31 cellular contexts compared by ENCODE assay signal in genomic region chr21:45246014-45246413, GRCh38.
"Had no signal": no experiment of that assay in that cellular context is flagged by ENCODE, and none has a peak within 500 bp of the region (broad histone marks: within the 10 kb centered on the region; RNA-seq: fewer than 3 reads in every experiment).

No MANE protein-coding gene starts in this region.

- H3K27ac ChIP-seq: colonic mucosa, esophagus squamous epithelium, heart right ventricle, neutrophil, psoas muscle, skin epidermis, suprapubic skin, transverse colon, upper lobe of right lung, uterus had no signal

- DNase-seq: colonic mucosa; dermis blood vessel endothelial cell; effector memory CD4-positive, alpha-beta T cell; erythroblast; esophagus squamous epithelium; foreskin melanocyte; glutamatergic neuron; heart right ventricle; hypothalamus; immature natural killer cell; mucosa of descending colon; naive B cell; psoas muscle; stimulated activated CD4-positive, alpha-beta T cell treated with anti-CD3 and anti-CD28 coated beads, Interleukin-15, amount 100 ng/mL, for 24 hours; stimulated activated CD4-positive, alpha-beta T cell treated with anti-CD3 and anti-CD28 coated beads, Interleukin-2, amount 100 ng/mL, for 48 hours; stimulated activated CD8-positive, alpha-beta memory T cell treated with anti-CD3 and anti-CD28 coated beads, Interleukin-4, amount 100 ng/mL, for 48 hours; stimulated activated naive CD4-positive, alpha-beta T cell; stimulated activated naive CD8-positive, alpha-beta T cell treated with anti-CD3 and anti-CD28 coated beads, Interleukin-15, amount 100 ng/mL, for 72 hours; transverse colon; upper lobe of right lung; uterus had no signal

- H3K4me3 Mint-ChIP-seq: immature natural killer cell; memory B cell; mesothelial cell of epicardium; naive B cell; natural killer cell treated with Interleukin-12 subunit alpha and Interleukin-12 subunit beta and Interleukin-15 and Interleukin-18, amount 100 ng/mL, for 72 hours; neural crest cell; stimulated activated naive CD8-positive, alpha-beta T cell treated with anti-CD3 and anti-CD28 coated beads, Interleukin-15, amount 100 ng/mL, for 72 hours had no signal

- ATAC-seq: heart right ventricle; left lobe of liver; mucosa of descending colon; natural killer cell treated with Interleukin-12 subunit alpha and Interleukin-12 subunit beta and Interleukin-15 and Interleukin-18, amount 100 ng/mL, for 72 hours; psoas muscle; right cardiac atrium; stimulated activated naive CD8-positive, alpha-beta T cell treated with anti-CD3 and anti-CD28 coated beads, Interleukin-15, amount 100 ng/mL, for 72 hours; upper lobe of right lung had no signal

- H3K9me3 ChIP-seq: colonic mucosa, neutrophil, suprapubic skin, upper lobe of right lung had no signal

- H3K36me3 ChIP-seq: colonic mucosa, esophagus squamous epithelium, heart right ventricle, neutrophil, suprapubic skin, transverse colon, upper lobe of right lung, uterus had no signal

- H3K27me3 ChIP-seq: colonic mucosa, upper lobe of right lung, uterus had no signal

- H3K4me3 ChIP-seq: colonic mucosa, esophagus squamous epithelium, heart right ventricle, lung, mucosa of descending colon, psoas muscle, skin epidermis, suprapubic skin, transverse colon, upper lobe of right lung, uterus had no signal

- H3K27ac Mint-ChIP-seq: memory B cell; mesothelial cell of epicardium; naive B cell; natural killer cell treated with Interleukin-12 subunit alpha and Interleukin-12 subunit beta and Interleukin-15 and Interleukin-18, amount 100 ng/mL, for 72 hours; stimulated activated naive CD8-positive, alpha-beta T cell treated with anti-CD3 and anti-CD28 coated beads, Interleukin-15, amount 100 ng/mL, for 72 hours had no signal

- H3K4me1 Mint-ChIP-seq: immature natural killer cell; memory B cell; naive B cell; stimulated activated naive CD8-positive, alpha-beta T cell treated with anti-CD3 and anti-CD28 coated beads, Interleukin-15, amount 100 ng/mL, for 72 hours had no signal

- H3K4me1 ChIP-seq: colonic mucosa, psoas muscle, upper lobe of right lung, uterus had no signal
